9 cellular contexts compared by ENCODE assay signal in the genomic region with DNA sequence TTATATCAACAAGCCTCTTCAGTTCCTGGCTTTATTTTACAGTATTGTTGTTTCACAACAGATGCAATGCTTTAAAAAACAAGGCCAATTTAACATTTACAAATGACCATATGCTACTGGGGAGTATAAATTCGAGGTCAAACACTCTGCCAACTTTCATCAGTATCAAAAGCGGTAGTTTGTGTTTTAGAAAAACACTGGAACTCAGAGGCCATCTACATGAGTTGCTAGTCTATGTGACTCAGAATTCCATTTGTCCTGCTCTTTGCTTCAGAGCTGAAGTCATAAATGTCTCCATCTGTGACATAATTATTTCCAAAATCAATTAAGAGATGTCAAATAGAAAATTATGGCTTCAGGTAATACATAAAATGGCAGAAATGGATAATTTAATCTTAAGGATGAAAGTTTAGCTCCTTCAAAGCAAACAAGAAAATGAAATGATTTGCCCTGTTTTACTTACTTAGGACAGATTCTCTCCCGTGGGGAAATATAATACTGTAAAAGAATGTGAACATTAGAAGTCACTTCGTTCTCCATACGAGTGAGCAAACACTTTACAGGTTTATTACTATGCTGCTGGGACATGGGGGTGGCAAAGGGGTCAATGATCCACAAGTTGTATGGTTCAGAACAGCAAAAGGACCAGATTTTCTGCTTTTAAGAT. TPM values are rescaled to one million over a fixed set of nuclear protein-coding genes. Genes with fewer than 3 reads are reported as not detected.
DNase-seq lines count a peak whose midpoint lies in the region; ATAC-seq, FAIRE-seq and TF ChIP-seq lines count a peak whose summit lies in the region.
"Had no signal": no experiment of that assay in that cellular context is flagged by ENCODE, and none has a peak within 500 bp of the region (broad histone marks: within the 10 kb centered on the region; RNA-seq: fewer than 3 reads in every experiment).

No MANE protein-coding gene starts in this region.

- H3K4me1 Mint-ChIP-seq in CD8-positive, alpha-beta memory T cell = peaks cover 59 to 67% (median 65%) of the 10 kb centered on the region in 3 donors
- peaks cover 56% of the 10 kb centered on the region for H3K4me1 Mint-ChIP-seq in central memory CD8-positive, alpha-beta T cell
- H3K4me1 Mint-ChIP-seq in natural killer cell = peaks cover 62 to 70% of the 10 kb centered on the region in 2 donors

- H3K4me1 ChIP-seq in CD8-positive, alpha-beta memory T cell (ENCODE audit: insufficient read depth, low read length) = peaks cover 58% of the 10 kb centered on the region

- no peaks in the 10 kb centered on the region for H3K27me3 Mint-ChIP-seq in CD8-positive, alpha-beta memory T cell
- H3K27me3 Mint-ChIP-seq in central memory CD8-positive, alpha-beta T cell = no peaks in the 10 kb centered on the region
- no peaks in the 10 kb centered on the region for H3K27me3 Mint-ChIP-seq in natural killer cell (ENCODE audit: low read depth in 2 of 2)

- no peak for FAIRE-seq in frontal cortex (lab: Jason Lieb, UNC)

- H3K4me3 Mint-ChIP-seq in CD8-positive, alpha-beta memory T cell = peak overlapping the region; percentile 91 to 100 (median 99)
- peak overlapping the region; percentile 41 for H3K4me3 Mint-ChIP-seq in central memory CD8-positive, alpha-beta T cell
- H3K4me3 Mint-ChIP-seq in natural killer cell = peak overlapping the region; percentile 93

- no peaks in the 10 kb centered on the region for H3K9me3 ChIP-seq in CD8-positive, alpha-beta memory T cell (ENCODE audit: low read length)

- POLR2A ChIA-PET in CD8-positive, alpha-beta memory T cell (lab: Charles Lee) = interaction anchor here (1.0 to 1.1 kb wide), 2 partner anchors 40 to 226 kb away, joined by 3 read pairs; partner anchors contain the start of gene ELAC1

- no peak for ATAC-seq in central memory CD8-positive, alpha-beta T cell (replicated peaks; ENCODE audit: extremely low read depth, poor library complexity, severe bottlenecking)
- ATAC-seq in natural killer cell = no peak

- H3K27ac Mint-ChIP-seq in CD8-positive, alpha-beta memory T cell = peak overlapping the region; percentile 65 to 98 (median 85)
- peak overlapping the region; percentile 27 for H3K27ac Mint-ChIP-seq in central memory CD8-positive, alpha-beta T cell (ENCODE audit: low read depth)
- peak overlapping the region; percentile 93 to 97 for H3K27ac Mint-ChIP-seq in natural killer cell

- DNase-seq in CD8-positive, alpha-beta memory T cell = no peak
- no peak for DNase-seq in LNCaP clone FGC (ENCODE audit: low read depth)
- no peak for DNase-seq in central memory CD8-positive, alpha-beta T cell (ENCODE audit: low spot score in 2 of 2)
- no peak for DNase-seq in natural killer cell
- DNase-seq in GM20000 (ENCODE audit: low spot score) = no peak
- DNase-seq in frontal cortex (ENCODE audit: low spot score in 2 of 2) = no peak
- no peak for DNase-seq in T-helper 9 cell
- no peak for DNase-seq in stimulated activated naive CD4-positive, alpha-beta T cell treated with Interleukin-2 at 50 U/mL for 16 hours (lab: John Stamatoyannopoulos, UW)
- DNase-seq: SHP77 had no signal

- CTCF ChIA-PET in CD8-positive, alpha-beta memory T cell (lab: Charles Lee) = no interaction called here

- H3K4me3 ChIP-seq in CD8-positive, alpha-beta memory T cell (ENCODE audit: low read length) = no peak overlapping the region
- H3K4me3 ChIP-seq in LNCaP clone FGC (ENCODE audit: low read depth, low read length) = peak overlapping the region; percentile 90

- no peaks in the 10 kb centered on the region for H3K27me3 ChIP-seq in CD8-positive, alpha-beta memory T cell (ENCODE audit: insufficient read depth, low read length, poor library complexity, severe bottlenecking)

- H3K36me3 Mint-ChIP-seq in CD8-positive, alpha-beta memory T cell = peaks cover 0 to 14% (median 0%) of the 10 kb centered on the region in 3 donors
- H3K36me3 Mint-ChIP-seq in central memory CD8-positive, alpha-beta T cell (ENCODE audit: insufficient read depth) = peaks cover 27% of the 10 kb centered on the region
- no peaks in the 10 kb centered on the region for H3K36me3 Mint-ChIP-seq in natural killer cell

- peak overlapping the region; percentile 12 for H3K27ac ChIP-seq in CD8-positive, alpha-beta memory T cell (ENCODE audit: low read depth, low read length)

- intact Hi-C loops in natural killer cell (cut with micrococcal nuclease) = no loop called here

- no peaks in the 10 kb centered on the region for H3K36me3 ChIP-seq in CD8-positive, alpha-beta memory T cell (ENCODE audit: insufficient read depth, low read length)

- no peak for TF ChIP-seq CTCF in LNCaP clone FGC (IDR thresholded peaks at IDR 0.05; ENCODE audit: control insufficient read depth, extremely low read depth, insufficient read depth)
- no peak for TF ChIP-seq CTCF in natural killer cell (IDR thresholded peaks at IDR 0.05)
- TF ChIP-seq CTCF in GM20000 (IDR thresholded peaks at IDR 0.05; ENCODE audit: extremely low read depth, missing control alignments) = no peak

- H3K9me3 Mint-ChIP-seq in CD8-positive, alpha-beta memory T cell = no peaks in the 10 kb centered on the region
- no peaks in the 10 kb centered on the region for H3K9me3 Mint-ChIP-seq in central memory CD8-positive, alpha-beta T cell
- no peaks in the 10 kb centered on the region for H3K9me3 Mint-ChIP-seq in natural killer cell

RNA-seq across cellular contexts. Expression of gene MEX3C, which starts 3.7 kb away (rescaled TPM):
- total RNA-seq in CD8-positive, alpha-beta memory T cell = 10 to 100 TPM; 68.6 to 69.8 TPM
- 11.1 TPM for polyA plus RNA-seq in CD8-positive, alpha-beta memory T cell
- total RNA-seq in natural killer cell (100 to 1,000 TPM; 189 to 205 (median 202) TPM), frontal cortex (97.4 TPM)

Comparison
In these comparisons a context has a peak if more than half of its experiments do, and no peak if none do; other contexts are left out.
1. H3K27ac Mint-ChIP-seq: peak in every context shown above with its lines; median percentile 95 in natural killer cell; 85 in CD8-positive, alpha-beta memory T cell; 27 in central memory CD8-positive, alpha-beta T cell.
2. H3K4me3 Mint-ChIP-seq: peak in every context shown above with its lines; median percentile 99 in CD8-positive, alpha-beta memory T cell; 93 in natural killer cell; 41 in central memory CD8-positive, alpha-beta T cell.